In genomic region chr7:22356010-22356854, GRCh38 we compare ENCODE assay signal across 8 cellular contexts. TPM values are rescaled to one million over a fixed set of nuclear protein-coding genes. Genes with fewer than 3 reads are reported as not detected.
DNase-seq lines count a peak whose midpoint lies in the region; ATAC-seq and TF ChIP-seq lines count a peak whose summit lies in the region.

No MANE protein-coding gene starts in this region.

- peak; percentile 15 for DNase-seq in activated CD4-positive, alpha-beta T cell treated with anti-CD3 and anti-CD28 coated beads for 36 hours
- DNase-seq in activated CD4-positive, alpha-beta T cell treated with anti-CD3 and anti-CD28 coated beads for 1 hour = no peak
- DNase-seq in stimulated activated naive B cell treated with anti-CD40 and anti-IgM and Interleukin-4, amounts not matched to agents 10 μg/mL and 1 μg/mL and 100 μg/mL, for 72 hours = no peak
- DNase-seq in amniotic stem cell (lab: John Stamatoyannopoulos, UW) (no peak), NOMO-1 treated with dmso at 0.1 percent for 144 hours (lab: John Stamatoyannopoulos, UW; ENCODE audit: unreplicated experiment) (no peak)

- H3K4me3 Mint-ChIP-seq in activated CD4-positive, alpha-beta T cell treated with anti-CD3 and anti-CD28 coated beads for 36 hours = peak overlapping the region; percentile 55
- H3K4me3 Mint-ChIP-seq in stimulated activated naive B cell treated with anti-CD40 and anti-IgM and Interleukin-4, amounts not matched to agents 10 μg/mL and 1 μg/mL and 100 μg/mL, for 72 hours = peak overlapping the region; percentile 69 to 77

- POLR2A ChIA-PET in activated CD4-positive, alpha-beta T cell treated with anti-CD3 and anti-CD28 coated beads for 36 hours (lab: Charles Lee) = no interaction called here

- ATAC-seq in activated CD4-positive, alpha-beta T cell treated with anti-CD3 and anti-CD28 coated beads for 36 hours = no peak
- peak; percentile 7 for ATAC-seq in HG02798 (IDR thresholded peaks at IDR 0.05; ENCODE audit: poor library complexity, unreplicated experiment)
- peak; percentile 26 to 27 for ATAC-seq in stimulated activated naive B cell treated with anti-CD40 and anti-IgM and Interleukin-4, amounts not matched to agents 10 μg/mL and 1 μg/mL and 100 μg/mL, for 72 hours (replicated peaks)

- peak overlapping the region; percentile 86 for H3K27ac ChIP-seq in VCaP

- no peak overlapping the region for H3K27ac Mint-ChIP-seq in activated CD4-positive, alpha-beta T cell treated with anti-CD3 and anti-CD28 coated beads for 36 hours
- no peak overlapping the region for H3K27ac Mint-ChIP-seq in stimulated activated naive B cell treated with anti-CD40 and anti-IgM and Interleukin-4, amounts not matched to agents 10 μg/mL and 1 μg/mL and 100 μg/mL, for 72 hours

- peaks cover 2% of the 10 kb centered on the region for H3K9me3 ChIP-seq in iPS-18c (ENCODE audit: control insufficient read depth, insufficient read depth, low read length)

- H3K4me1 Mint-ChIP-seq in activated CD4-positive, alpha-beta T cell treated with anti-CD3 and anti-CD28 coated beads for 36 hours = peaks cover 6% of the 10 kb centered on the region
- peaks cover 8 to 13% of the 10 kb centered on the region in 2 donors for H3K4me1 Mint-ChIP-seq in stimulated activated naive B cell treated with anti-CD40 and anti-IgM and Interleukin-4, amounts not matched to agents 10 μg/mL and 1 μg/mL and 100 μg/mL, for 72 hours

- peaks cover 41% of the 10 kb centered on the region for H3K27me3 Mint-ChIP-seq in activated CD4-positive, alpha-beta T cell treated with anti-CD3 and anti-CD28 coated beads for 36 hours
- H3K27me3 Mint-ChIP-seq in stimulated activated naive B cell treated with anti-CD40 and anti-IgM and Interleukin-4, amounts not matched to agents 10 μg/mL and 1 μg/mL and 100 μg/mL, for 72 hours = peaks cover 13 to 14% of the 10 kb centered on the region in 2 donors

- TF ChIP-seq CTCF in VCaP (conservative IDR thresholded peaks at IDR 0.05) = no peak

- intact Hi-C loops in activated CD4-positive, alpha-beta T cell treated with anti-CD3 and anti-CD28 coated beads for 36 hours (cut with DNase I, micrococcal nuclease) = loop anchor here in 1 of 2 experiments (5.0 kb wide), 1 partner anchor 146 kb away; the partner anchor contains the start of gene STEAP1B

- peak overlapping the region; percentile 49 for H3K4me3 ChIP-seq in iPS-18c (ENCODE audit: insufficient read depth, low read depth, low read length)

- H3K36me3 Mint-ChIP-seq in activated CD4-positive, alpha-beta T cell treated with anti-CD3 and anti-CD28 coated beads for 36 hours (ENCODE audit: low read depth) = no peaks in the 10 kb centered on the region
- peaks cover 5 to 19% of the 10 kb centered on the region in 2 donors for H3K36me3 Mint-ChIP-seq in stimulated activated naive B cell treated with anti-CD40 and anti-IgM and Interleukin-4, amounts not matched to agents 10 μg/mL and 1 μg/mL and 100 μg/mL, for 72 hours

- CTCF ChIA-PET in activated CD4-positive, alpha-beta T cell treated with anti-CD3 and anti-CD28 coated beads for 36 hours (lab: Charles Lee) = interaction anchor here (1.1 kb wide), 1 partner anchor 245 kb away, joined by 3 read pairs; no protein-coding TSS in a partner anchor

- no peaks in the 10 kb centered on the region for H3K9me3 Mint-ChIP-seq in activated CD4-positive, alpha-beta T cell treated with anti-CD3 and anti-CD28 coated beads for 36 hours (ENCODE audit: low read depth)
- peaks cover 7 to 12% of the 10 kb centered on the region in 2 donors for H3K9me3 Mint-ChIP-seq in stimulated activated naive B cell treated with anti-CD40 and anti-IgM and Interleukin-4, amounts not matched to agents 10 μg/mL and 1 μg/mL and 100 μg/mL, for 72 hours

RNA-seq across cellular contexts. Expression of gene RAPGEF5, which starts 0.7 kb away (rescaled TPM):
- 1 to 10 TPM; 1.3 to 1.5 TPM for total RNA-seq in activated CD4-positive, alpha-beta T cell treated with anti-CD3 and anti-CD28 coated beads for 36 hours
